ENCODE assay signal across 10 cellular contexts in genomic region chr4:140567722-140568121, GRCh38. TPM values are rescaled to one million over a fixed set of nuclear protein-coding genes. Genes with fewer than 3 reads are reported as not detected.
DNase-seq lines count a peak whose midpoint lies in the region; ATAC-seq and TF ChIP-seq lines count a peak whose summit lies in the region.
"Had no signal": no experiment of that assay in that cellular context is flagged by ENCODE, and none has a peak within 500 bp of the region (broad histone marks: within the 10 kb centered on the region; RNA-seq: fewer than 3 reads in every experiment).

No MANE protein-coding gene starts in this region.

- H3K9me3 ChIP-seq in left lung (peaks cover 0 to 7% of the 10 kb centered on the region in 2 donors), tibial artery (peaks cover 0 to 15% (median 9%) of the 10 kb centered on the region in 3 donors)

- intact Hi-C loops in Right ventricle myocardium superior (cut with DNase I), result no loop called here
- intact Hi-C loops in Right ventricle myocardium inferior (cut with DNase I), result no loop called here
- intact Hi-C loops in left lung (cut with DNase I), result no loop called here
- intact Hi-C loops in tibial artery (cut with DNase I; ENCODE audit: low total_unique reads), result no loop called here

- H3K27me3 ChIP-seq in left lung (peaks cover 45 to 93% of the 10 kb centered on the region in 2 donors), tibial artery (peaks cover 0 to 39% of the 10 kb centered on the region in 2 donors)

- H3K4me3 ChIP-seq in coronary artery (peak overlapping the region; percentile 67), left lung (no peak overlapping the region), tibial artery (peak overlapping the region; percentile 15 to 56)

- TF ChIP-seq CTCF in coronary artery (IDR thresholded peaks at IDR 0.05) (no peak), left lung (IDR thresholded peaks at IDR 0.05) (no peak), tibial artery (IDR thresholded peaks at IDR 0.05) (no peak)

- ATAC-seq in Right ventricle myocardium superior (ENCODE audit: poor library complexity) (peak; percentile 50), Right ventricle myocardium inferior (no peak), left lung (peak; percentile 55)

- peaks cover 9 to 19% of the 10 kb centered on the region in 2 donors for H3K4me1 ChIP-seq in left lung
- peaks cover 0 to 20% (median 16%) of the 10 kb centered on the region in 4 donors for H3K4me1 ChIP-seq in tibial artery

- H3K36me3 ChIP-seq in left lung (no peaks in the 10 kb centered on the region), tibial artery (no peaks in the 10 kb centered on the region)

- DNase-seq in Right ventricle myocardium superior (no peak), Right ventricle myocardium inferior (ENCODE audit: missing footprints) (no peak), coronary artery (ENCODE audit: low spot score) (no peak), left lung (no peak), tibial artery (no peak), NOMO-1 treated with dmso at 0.1 percent for 144 hours (lab: John Stamatoyannopoulos, UW; ENCODE audit: unreplicated experiment) (no peak), GOT3 (lab: John Stamatoyannopoulos, UW) (no peak), NCI-H1436 treated with DMSO at 0.1 percent for 48 hours (lab: John Stamatoyannopoulos, UW) (no peak)
- DNase-seq: SIG-M5 had no signal

- H3K27ac ChIP-seq in coronary artery (no peak overlapping the region), left lung (no peak overlapping the region), tibial artery (no peak overlapping the region)
- H3K27ac ChIP-seq: C4-2B had no signal

RNA-seq across cellular contexts. Expression of gene UCP1, which starts 1.0 kb away (rescaled TPM):
- not detected for total RNA-seq in Right ventricle myocardium superior
- not detected for total RNA-seq in Right ventricle myocardium inferior
- total RNA-seq in left lung, result not detected

RNA-seq across cellular contexts. Expression of gene ELMOD2, which starts 43.8 kb away (rescaled TPM):
- total RNA-seq in Right ventricle myocardium superior, result 10.5 TPM
- 14.6 TPM for total RNA-seq in Right ventricle myocardium inferior
- total RNA-seq in left lung, result 10 to 100 TPM; 26.2 to 29.4 TPM

Comparison
In these comparisons a context has a peak if more than half of its experiments do, and no peak if none do; other contexts are left out.
1. H3K4me3 ChIP-seq: peak in coronary artery (single experiment) and tibial artery (2 of 2); none in left lung (0 of 2).